In the genomic region with DNA sequence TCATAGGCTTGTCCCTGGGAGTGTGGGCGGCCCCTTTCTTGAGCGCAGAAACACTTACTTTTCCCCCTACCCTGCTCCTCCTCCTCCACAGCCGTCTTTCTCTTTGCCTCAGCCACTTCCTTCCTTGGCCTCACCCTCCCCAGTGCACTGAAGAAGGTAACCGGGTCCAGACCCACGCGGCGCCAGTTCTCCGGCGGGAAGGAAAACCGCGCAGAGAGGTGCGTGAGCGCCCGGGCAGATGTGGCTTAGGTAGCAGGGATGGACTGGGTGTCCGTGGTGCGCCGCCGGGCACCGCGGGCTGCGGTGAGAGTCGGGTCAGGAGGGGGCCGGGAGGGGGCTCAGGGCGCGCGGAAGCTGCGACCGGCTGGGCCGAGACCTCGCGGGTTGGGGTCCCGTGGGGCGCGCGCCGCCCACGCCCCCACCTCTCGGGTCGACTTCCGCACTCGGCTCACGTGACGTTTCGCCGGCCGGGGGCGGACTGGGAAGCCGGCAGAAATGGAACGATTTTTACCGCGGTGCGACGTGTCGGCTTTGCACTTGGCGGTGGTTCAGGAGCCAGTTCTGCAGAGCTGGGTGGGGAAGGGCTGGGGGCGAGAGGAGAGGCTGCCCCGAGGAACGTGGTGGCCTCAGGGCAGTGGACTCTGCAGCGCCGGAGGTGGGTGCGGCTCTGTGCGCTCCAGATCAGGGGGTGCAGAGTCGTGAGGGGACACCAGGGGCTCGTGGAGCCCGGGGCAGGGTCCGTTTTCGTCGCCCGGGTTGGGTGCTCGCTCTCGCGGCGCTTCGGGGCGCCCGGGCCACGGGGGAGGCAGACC, we compare ENCODE assay signal across 8 cellular contexts. TPM values are rescaled to one million over a fixed set of nuclear protein-coding genes. Genes with fewer than 3 reads are reported as not detected.
DNase-seq lines count a peak whose midpoint lies in the region; ATAC-seq, FAIRE-seq and TF ChIP-seq lines count a peak whose summit lies in the region.

Gene ABRACL (plus strand): TSS at position 88 of the 812 bp plus-strand sequence. CDS start 5,416 bp downstream, outside the sequence.

- TF ChIP-seq POLR2A in GM12891 (IDR thresholded peaks at IDR 0.05; ENCODE audit: low read depth, low read length): peak; percentile 82

- intact Hi-C loops in sciatic nerve (cut with DNase I): no loop called here

- peak within 1 kb of the TSS; percentile 84 for H3K4me3 ChIP-seq in astrocyte of the cerebellum (ENCODE audit: low read depth, low read length)

- no peak for TF ChIP-seq CTCF in astrocyte of the cerebellum (IDR thresholded peaks at IDR 0.05; ENCODE audit: low read depth, low read length, missing control alignments)

- ATAC-seq in HG02610 (IDR thresholded peaks at IDR 0.05; ENCODE audit: unreplicated experiment): peak; percentile 71
- ATAC-seq in sciatic nerve: peak; percentile 71

- peak; percentile 92 for FAIRE-seq in GM12891 (lab: Jason Lieb, UNC)

- peak; percentile 55 for DNase-seq in GM12891 (ENCODE audit: insufficient read length, low spot score)
- DNase-seq in NCI-H1105 treated with DMSO at 0.1 percent for 48 hours (lab: John Stamatoyannopoulos, UW): peak; percentile 88
- peak; percentile 59 for DNase-seq in T-helper 22 cell (ENCODE audit: low read depth)
- peak; percentile 18 for DNase-seq in astrocyte of the cerebellum (ENCODE audit: low read depth)
- DNase-seq in hypothalamus (lab: John Stamatoyannopoulos, UW): peak in 38 of 51 donors; percentile 3 to 72 (median 35)
- peak; percentile 73 for DNase-seq in sciatic nerve (ENCODE audit: low spot score)
- DNase-seq in cortex of kidney (lab: John Stamatoyannopoulos, UW): no peak

- in situ Hi-C loops in astrocyte of the cerebellum (cut with HindIII; ENCODE audit: low sequenced_read_pairs): no loop called here

TF ChIP-seq in GM12891, 5 proteins besides CTCF, POLR2A, EP300 and RAD21:
- TF ChIP-seq TAF1 (IDR thresholded peaks at IDR 0.05; ENCODE audit: low read depth, low read length) (peak; percentile 52; the same call in 1 of the 2 replicates), POLR2AphosphoS5 (IDR thresholded peaks at IDR 0.05; ENCODE audit: low read depth, low read length) (peak; percentile 87), PAX5 (IDR thresholded peaks at IDR 0.05; ENCODE audit: insufficient read depth, low read length, severe bottlenecking) (no peak), POU2F2 (IDR thresholded peaks at IDR 0.05; ENCODE audit: low read depth, low read length) (0 out of 2 replicates have a peak, but pooled peaks have one; percentile 42), SPI1 (IDR thresholded peaks at IDR 0.05; ENCODE audit: low read depth, low read length) (peak; percentile 69)

RNA-seq across cellular contexts. Expression of gene ABRACL, which starts in this region (rescaled TPM):
- 127 TPM for polyA plus RNA-seq in GM12891 (2012; ENCODE audit: low read depth, missing spikeins)
- 8.5 TPM for total RNA-seq in sciatic nerve
